ENCODE assay signal across 1 cellular context in the genomic region with DNA sequence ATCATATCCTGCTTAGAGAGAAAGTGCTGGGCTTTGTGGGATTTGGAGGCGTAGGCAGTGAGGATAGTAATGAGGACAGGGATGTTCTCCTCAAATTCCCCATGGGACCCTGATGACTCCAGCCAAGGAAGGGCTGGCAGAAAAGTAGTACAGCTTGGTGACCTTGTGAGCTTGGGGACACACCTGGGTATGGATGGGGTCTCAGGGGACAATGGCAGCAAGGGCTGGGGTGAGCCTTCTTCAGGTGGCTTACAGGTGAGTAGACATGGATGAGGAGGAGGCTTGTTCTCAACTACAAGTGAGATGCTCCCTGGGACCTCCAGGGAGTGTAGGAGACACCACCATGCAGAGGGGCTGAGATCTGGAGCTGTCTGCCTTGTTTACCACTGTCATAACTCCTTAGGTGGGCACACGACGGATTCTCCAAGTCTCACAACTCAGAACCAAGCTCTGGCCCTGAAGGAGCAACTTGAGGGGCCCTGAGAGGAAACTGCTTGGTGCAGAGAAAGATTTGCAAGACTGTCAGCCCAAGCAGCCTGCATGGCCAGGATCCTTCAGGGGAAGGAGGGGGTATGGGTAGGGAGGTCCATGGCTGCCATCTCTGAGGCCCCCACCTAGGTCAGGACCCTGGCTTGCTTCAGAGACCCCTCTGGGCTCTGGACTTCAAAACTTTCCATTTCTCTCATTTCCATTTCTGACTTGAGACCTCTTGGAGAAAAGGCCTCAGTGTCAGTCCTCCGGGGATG.
TF ChIP-seq lines count a peak whose summit lies in the region.

No MANE protein-coding gene starts in this region.

TF ChIP-seq in HCT116, 20 proteins besides CTCF, POLR2A, EP300 and RAD21 (continued from another document):
- TF ChIP-seq, protein P1, sequence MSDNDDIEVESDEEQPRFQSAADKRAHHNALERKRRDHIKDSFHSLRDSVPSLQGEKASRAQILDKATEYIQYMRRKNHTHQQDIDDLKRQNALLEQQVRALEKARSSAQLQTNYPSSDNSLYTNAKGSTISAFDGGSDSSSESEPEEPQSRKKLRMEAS (IDR thresholded peaks at IDR 0.05), result no peak
- TF ChIP-seq, protein P2, sequence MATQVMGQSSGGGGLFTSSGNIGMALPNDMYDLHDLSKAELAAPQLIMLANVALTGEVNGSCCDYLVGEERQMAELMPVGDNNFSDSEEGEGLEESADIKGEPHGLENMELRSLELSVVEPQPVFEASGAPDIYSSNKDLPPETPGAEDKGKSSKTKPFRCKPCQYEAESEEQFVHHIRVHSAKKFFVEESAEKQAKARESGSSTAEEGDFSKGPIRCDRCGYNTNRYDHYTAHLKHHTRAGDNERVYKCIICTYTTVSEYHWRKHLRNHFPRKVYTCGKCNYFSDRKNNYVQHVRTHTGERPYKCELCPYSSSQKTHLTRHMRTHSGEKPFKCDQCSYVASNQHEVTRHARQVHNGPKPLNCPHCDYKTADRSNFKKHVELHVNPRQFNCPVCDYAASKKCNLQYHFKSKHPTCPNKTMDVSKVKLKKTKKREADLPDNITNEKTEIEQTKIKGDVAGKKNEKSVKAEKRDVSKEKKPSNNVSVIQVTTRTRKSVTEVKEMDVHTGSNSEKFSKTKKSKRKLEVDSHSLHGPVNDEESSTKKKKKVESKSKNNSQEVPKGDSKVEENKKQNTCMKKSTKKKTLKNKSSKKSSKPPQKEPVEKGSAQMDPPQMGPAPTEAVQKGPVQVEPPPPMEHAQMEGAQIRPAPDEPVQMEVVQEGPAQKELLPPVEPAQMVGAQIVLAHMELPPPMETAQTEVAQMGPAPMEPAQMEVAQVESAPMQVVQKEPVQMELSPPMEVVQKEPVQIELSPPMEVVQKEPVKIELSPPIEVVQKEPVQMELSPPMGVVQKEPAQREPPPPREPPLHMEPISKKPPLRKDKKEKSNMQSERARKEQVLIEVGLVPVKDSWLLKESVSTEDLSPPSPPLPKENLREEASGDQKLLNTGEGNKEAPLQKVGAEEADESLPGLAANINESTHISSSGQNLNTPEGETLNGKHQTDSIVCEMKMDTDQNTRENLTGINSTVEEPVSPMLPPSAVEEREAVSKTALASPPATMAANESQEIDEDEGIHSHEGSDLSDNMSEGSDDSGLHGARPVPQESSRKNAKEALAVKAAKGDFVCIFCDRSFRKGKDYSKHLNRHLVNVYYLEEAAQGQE (IDR thresholded peaks at IDR 0.05; ENCODE audit: low read depth), result no peak
- TF ChIP-seq ELF1 (IDR thresholded peaks at IDR 0.05; ENCODE audit: borderline replicate concordance, low read depth), result no peak
- TF ChIP-seq CBX3 (IDR thresholded peaks at IDR 0.05; ENCODE audit: low read depth), result no peak
- TF ChIP-seq SIN3A (IDR thresholded peaks at IDR 0.05; ENCODE audit: low read depth), result no peak
- TF ChIP-seq YY1 (IDR thresholded peaks at IDR 0.05; ENCODE audit: extremely low read depth, insufficient replicate concordance, low read depth, low read length), result no peak
- no peak for TF ChIP-seq CEBPB (IDR thresholded peaks at IDR 0.05; ENCODE audit: low read depth)
- TF ChIP-seq POLR2AphosphoS5 (IDR thresholded peaks at IDR 0.05; ENCODE audit: low read depth, low read length), result no peak
- TF ChIP-seq SRF (IDR thresholded peaks at IDR 0.05; ENCODE audit: low read depth), result no peak
- TF ChIP-seq EZH2 (IDR thresholded peaks at IDR 0.05), result no peak
- TF ChIP-seq JUND (IDR thresholded peaks at IDR 0.05), result no peak
